Comparison of ENCODE assay signal across 21 cellular contexts in genomic region chr12:7729683-7730195, GRCh38. TPM values are rescaled to one million over a fixed set of nuclear protein-coding genes. Genes with fewer than 3 reads are reported as not detected.
DNase-seq lines count a peak whose midpoint lies in the region; TF ChIP-seq lines count a peak whose summit lies in the region.
"Had no signal": no experiment of that assay in that cellular context is flagged by ENCODE, and none has a peak within 500 bp of the region (broad histone marks: within the 10 kb centered on the region; RNA-seq: fewer than 3 reads in every experiment).

No MANE protein-coding gene starts in this region.

- H3K27me3 Mint-ChIP-seq in activated T-helper 2 cell treated with anti-CD3 and anti-CD28 coated beads, Interferon-gamma antibody, Interleukin-2, Interleukin-4, amounts not matched to agents 10 μg/mL and 5 μg/mL and 100 μg/mL, durations not matched to agents 14 hours and 24 hours and 36 hours (ENCODE audit: low read depth) = peaks cover 3% of the 10 kb centered on the region

- H3K4me1 Mint-ChIP-seq in activated T-helper 2 cell treated with anti-CD3 and anti-CD28 coated beads, Interferon-gamma antibody, Interleukin-2, Interleukin-4, amounts not matched to agents 10 μg/mL and 5 μg/mL and 100 μg/mL, durations not matched to agents 14 hours and 24 hours and 36 hours (ENCODE audit: low read depth) = no peaks in the 10 kb centered on the region

- H3K4me3 ChIP-seq in mesendoderm (ENCODE audit: low read length) = no peak overlapping the region
- H3K4me3 ChIP-seq in ascending aorta = no peak overlapping the region
- H3K4me3 ChIP-seq: Peyer's patch, SJSA1 had no signal

- H3K79me1 ChIP-seq in mesendoderm (ENCODE audit: low read length) = no peaks in the 10 kb centered on the region

- H3K9me3 Mint-ChIP-seq in activated T-helper 2 cell treated with anti-CD3 and anti-CD28 coated beads, Interferon-gamma antibody, Interleukin-2, Interleukin-4, amounts not matched to agents 10 μg/mL and 5 μg/mL and 100 μg/mL, durations not matched to agents 14 hours and 24 hours and 36 hours = no peaks in the 10 kb centered on the region

- no peak overlapping the region for H3K4me3 Mint-ChIP-seq in activated T-helper 2 cell treated with anti-CD3 and anti-CD28 coated beads, Interferon-gamma antibody, Interleukin-2, Interleukin-4, amounts not matched to agents 10 μg/mL and 5 μg/mL and 100 μg/mL, durations not matched to agents 14 hours and 24 hours and 36 hours (ENCODE audit: low read depth)

- DNase-seq in CD1c-positive myeloid dendritic cell (ENCODE audit: extremely low spot score) (peak; percentile 25), GM04504 (ENCODE audit: low read depth) (peak; percentile 22), RPMI7951 (ENCODE audit: low read depth) (peak; percentile 16), mesendoderm (no peak), ascending aorta (ENCODE audit: low spot score in 2 of 2) (no peak)
- no peak for DNase-seq in stimulated activated CD4-positive, alpha-beta T cell treated with anti-CD3 and anti-CD28 coated beads, Interleukin-4, amount 100 ng/mL, for 4 hours
- DNase-seq in activated T-helper 2 cell treated with anti-CD3 and anti-CD28 coated beads, Interferon-gamma antibody, Interleukin-2, Interleukin-4, amounts not matched to agents 10 μg/mL and 5 μg/mL and 100 μg/mL, durations not matched to agents 14 hours and 24 hours and 36 hours (ENCODE audit: low spot score) = no peak
- DNase-seq: AML-193, C1 segment of cervical spinal cord, H7, Kasumi-1, NCI-H1417, NCI-H1694 treated with DMSO at 0.1 percent for 48 hours, NCI-H2081 treated with DMSO at 0.1 percent for 48 hours, Peyer's patch had no signal

- H3K18ac ChIP-seq in mesendoderm (ENCODE audit: low read length) = peak overlapping the region; percentile 18

- H3K36me3 Mint-ChIP-seq in activated T-helper 2 cell treated with anti-CD3 and anti-CD28 coated beads, Interferon-gamma antibody, Interleukin-2, Interleukin-4, amounts not matched to agents 10 μg/mL and 5 μg/mL and 100 μg/mL, durations not matched to agents 14 hours and 24 hours and 36 hours (ENCODE audit: low read depth) = no peaks in the 10 kb centered on the region

- H3K36me3 ChIP-seq in mesendoderm (ENCODE audit: control insufficient read depth, insufficient read depth, low read length) = no peaks in the 10 kb centered on the region
- H3K36me3 ChIP-seq in ascending aorta = no peaks in the 10 kb centered on the region
- H3K36me3 ChIP-seq: Peyer's patch, SJSA1 had no signal

- H3K27ac Mint-ChIP-seq in activated T-helper 2 cell treated with anti-CD3 and anti-CD28 coated beads, Interferon-gamma antibody, Interleukin-2, Interleukin-4, amounts not matched to agents 10 μg/mL and 5 μg/mL and 100 μg/mL, durations not matched to agents 14 hours and 24 hours and 36 hours = no peak overlapping the region

- no peak overlapping the region for H2AK5ac ChIP-seq in mesendoderm (ENCODE audit: low read length)

- intact Hi-C loops in ascending aorta (cut with DNase I) = no loop called here
- intact Hi-C loops in activated T-helper 2 cell treated with anti-CD3 and anti-CD28 coated beads, Interferon-gamma antibody, Interleukin-2, Interleukin-4, amounts not matched to agents 10 μg/mL and 5 μg/mL and 100 μg/mL, durations not matched to agents 14 hours and 24 hours and 36 hours (cut with micrococcal nuclease) = no loop called here

- no CpG with 5 or more reads among the region's 6 CpGs for WGBS in mesendoderm (ENCODE audit: extremely low coverage, insufficient coverage, low lambda C conversion rate)

- H2BK15ac ChIP-seq in mesendoderm (replicated peaks; ENCODE audit: low read depth) = no peak overlapping the region

- no peak overlapping the region for H3K56ac ChIP-seq in mesendoderm (ENCODE audit: low read length)

- H3K9me3 ChIP-seq in ascending aorta = no peaks in the 10 kb centered on the region
- H3K9me3 ChIP-seq: Peyer's patch had no signal

- H3K4me1 ChIP-seq in mesendoderm (ENCODE audit: control insufficient read depth, low read depth, low read length) (no peaks in the 10 kb centered on the region), ascending aorta (no peaks in the 10 kb centered on the region)
- H3K4me1 ChIP-seq: Peyer's patch, SJSA1 had no signal

- no peak overlapping the region for H2BK5ac ChIP-seq in mesendoderm (ENCODE audit: low read length)

- H3K27ac ChIP-seq in mesendoderm (ENCODE audit: low read depth, low read length) (no peak overlapping the region), ascending aorta (no peak overlapping the region)
- H3K27ac ChIP-seq: Peyer's patch, SJSA1 had no signal

- TF ChIP-seq CTCF in ascending aorta (IDR thresholded peaks at IDR 0.05) = no peak

- no peaks in the 10 kb centered on the region for H3K79me2 ChIP-seq in mesendoderm (ENCODE audit: control insufficient read depth, insufficient read depth, low read length)

- H3K4me2 ChIP-seq in mesendoderm (ENCODE audit: low read length) = no peak overlapping the region

- no peak overlapping the region for H3K9ac ChIP-seq in mesendoderm (ENCODE audit: low read length)

- H4K8ac ChIP-seq in mesendoderm (ENCODE audit: low read depth, low read length) = no peak overlapping the region

- H3K27me3 ChIP-seq in mesendoderm (ENCODE audit: insufficient read depth, low read length, poor library complexity) (no peaks in the 10 kb centered on the region), ascending aorta (no peaks in the 10 kb centered on the region)
- H3K27me3 ChIP-seq: Peyer's patch, SJSA1 had no signal

- H3K4ac ChIP-seq in mesendoderm (ENCODE audit: low read depth, low read length) = no peak overlapping the region

- H2BK120ac ChIP-seq in mesendoderm (ENCODE audit: low read depth, low read length) = no peak overlapping the region

- no peak overlapping the region for H3K23ac ChIP-seq in mesendoderm (ENCODE audit: low read length)

- no peak overlapping the region for H4K5ac ChIP-seq in mesendoderm (ENCODE audit: low read length)

RNA-seq across cellular contexts. Expression of gene CLEC4C, which starts 17.4 kb away (rescaled TPM):
- total RNA-seq in RPMI7951 (2014; rRNA removed; shearing (Covaris generic)) = not detected in 2 replicates
- 0.08 TPM for polyA plus RNA-seq in mesendoderm (2013, experiment 1 of 2)
- not detected for polyA plus RNA-seq in mesendoderm (2013, experiment 2 of 2)
- not detected for total RNA-seq in ascending aorta
- not detected in 2 replicates for total RNA-seq in activated T-helper 2 cell treated with anti-CD3 and anti-CD28 coated beads, Interferon-gamma antibody, Interleukin-2, Interleukin-4, amounts not matched to agents 10 μg/mL and 5 μg/mL and 100 μg/mL, durations not matched to agents 14 hours and 24 hours and 36 hours
- total RNA-seq: Daoy; MCF 10A; NCI-H460; Peyer's patch; Right ventricle myocardium inferior; SJSA1; T-helper 1 cell treated with Interleukin-12 subunit alpha and Interleukin-12 subunit beta and Interleukin-4 antibody, amounts not matched to agents 30 ng/mL and 1 ng/mL, for 36 hours had no signal

RNA-seq across cellular contexts. Expression of gene DPPA3, which starts 18.5 kb away (rescaled TPM):
- not detected in 2 replicates for total RNA-seq in RPMI7951 (2014; rRNA removed; shearing (Covaris generic))
- 0.81 TPM for polyA plus RNA-seq in mesendoderm (2013, experiment 1 of 2)
- polyA plus RNA-seq in mesendoderm (2013, experiment 2 of 2) = 0.84 TPM
- not detected for total RNA-seq in ascending aorta
- total RNA-seq in activated T-helper 2 cell treated with anti-CD3 and anti-CD28 coated beads, Interferon-gamma antibody, Interleukin-2, Interleukin-4, amounts not matched to agents 10 μg/mL and 5 μg/mL and 100 μg/mL, durations not matched to agents 14 hours and 24 hours and 36 hours = not detected in 2 replicates
- total RNA-seq: Daoy; MCF 10A; NCI-H460; Peyer's patch; Right ventricle myocardium inferior; SJSA1; T-helper 1 cell treated with Interleukin-12 subunit alpha and Interleukin-12 subunit beta and Interleukin-4 antibody, amounts not matched to agents 30 ng/mL and 1 ng/mL, for 36 hours had no signal

RNA-seq across cellular contexts. Expression of gene GDF3, which starts 34.2 kb away (rescaled TPM):
- total RNA-seq in RPMI7951 (2014; rRNA removed; shearing (Covaris generic)) = not detected in 2 replicates
- 214 TPM for polyA plus RNA-seq in mesendoderm (2013, experiment 1 of 2)
- polyA plus RNA-seq in mesendoderm (2013, experiment 2 of 2) = 215 TPM
- total RNA-seq in ascending aorta = not detected
- not detected in 2 replicates for total RNA-seq in activated T-helper 2 cell treated with anti-CD3 and anti-CD28 coated beads, Interferon-gamma antibody, Interleukin-2, Interleukin-4, amounts not matched to agents 10 μg/mL and 5 μg/mL and 100 μg/mL, durations not matched to agents 14 hours and 24 hours and 36 hours
- total RNA-seq: Daoy; MCF 10A; NCI-H460; Peyer's patch; Right ventricle myocardium inferior; SJSA1; T-helper 1 cell treated with Interleukin-12 subunit alpha and Interleukin-12 subunit beta and Interleukin-4 antibody, amounts not matched to agents 30 ng/mL and 1 ng/mL, for 36 hours had no signal

RNA-seq across cellular contexts. Expression of gene NANOGNB, which starts 35.3 kb away (rescaled TPM):
- not detected in 2 replicates for total RNA-seq in RPMI7951 (2014; rRNA removed; shearing (Covaris generic))
- polyA plus RNA-seq in mesendoderm (2013, experiment 1 of 2) = 0.13 TPM
- polyA plus RNA-seq in mesendoderm (2013, experiment 2 of 2) = 0.20 TPM
- total RNA-seq in ascending aorta = not detected
- total RNA-seq in activated T-helper 2 cell treated with anti-CD3 and anti-CD28 coated beads, Interferon-gamma antibody, Interleukin-2, Interleukin-4, amounts not matched to agents 10 μg/mL and 5 μg/mL and 100 μg/mL, durations not matched to agents 14 hours and 24 hours and 36 hours = not detected in 2 replicates
- total RNA-seq: Daoy; H7; MCF 10A; NCI-H460; Peyer's patch; Right ventricle myocardium inferior; SJSA1; T-helper 1 cell treated with Interleukin-12 subunit alpha and Interleukin-12 subunit beta and Interleukin-4 antibody, amounts not matched to agents 30 ng/mL and 1 ng/mL, for 36 hours had no signal

RNA-seq across cellular contexts. Expression of gene NANOG, which starts 59.5 kb away (rescaled TPM):
- total RNA-seq in RPMI7951 (2014; rRNA removed; shearing (Covaris generic)) = not detected in 2 replicates
- polyA plus RNA-seq in mesendoderm (2013, experiment 1 of 2) = 198 TPM
- 200 TPM for polyA plus RNA-seq in mesendoderm (2013, experiment 2 of 2)
- not detected for total RNA-seq in ascending aorta
- not detected in 2 replicates for total RNA-seq in activated T-helper 2 cell treated with anti-CD3 and anti-CD28 coated beads, Interferon-gamma antibody, Interleukin-2, Interleukin-4, amounts not matched to agents 10 μg/mL and 5 μg/mL and 100 μg/mL, durations not matched to agents 14 hours and 24 hours and 36 hours
- total RNA-seq: Daoy; MCF 10A; NCI-H460; Peyer's patch; Right ventricle myocardium inferior; SJSA1; T-helper 1 cell treated with Interleukin-12 subunit alpha and Interleukin-12 subunit beta and Interleukin-4 antibody, amounts not matched to agents 30 ng/mL and 1 ng/mL, for 36 hours had no signal

Comparison
In these comparisons a context has a peak if more than half of its experiments do, and no peak if none do; other contexts are left out.
1. DNase-seq: peak in CD1c-positive myeloid dendritic cell (single experiment), GM04504 (single experiment) and RPMI7951 (single experiment); none in mesendoderm (single experiment), ascending aorta (0 of 2), stimulated activated CD4-positive, alpha-beta T cell treated with anti-CD3 and anti-CD28 coated beads, Interleukin-4, amount 100 ng/mL, for 4 hours (0 of 2) and activated T-helper 2 cell treated with anti-CD3 and anti-CD28 coated beads, Interferon-gamma antibody, Interleukin-2, Interleukin-4, amounts not matched to agents 10 μg/mL and 5 μg/mL and 100 μg/mL, durations not matched to agents 14 hours and 24 hours and 36 hours (single experiment).